27 cellular contexts compared by ENCODE assay signal in the genomic region with DNA sequence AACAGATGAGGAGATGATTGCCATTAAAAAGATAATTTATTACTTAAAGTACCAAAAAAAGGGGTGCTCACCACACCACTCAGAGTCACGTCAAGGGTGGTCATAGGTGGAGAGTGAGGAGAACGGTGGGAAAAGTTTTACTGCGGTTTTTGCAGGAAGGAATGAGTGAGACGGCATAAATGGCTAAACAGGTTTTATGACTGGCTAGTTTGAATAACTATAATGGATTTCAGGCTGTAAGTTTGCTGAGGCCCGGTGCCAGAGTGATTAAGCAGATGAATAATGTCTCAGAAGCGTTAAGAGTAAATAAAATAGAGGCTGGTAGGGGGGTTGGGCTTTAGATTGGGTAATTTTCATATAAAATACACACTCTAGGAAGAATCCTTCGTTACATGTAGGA.
DNase-seq lines count a peak whose midpoint lies in the region; ATAC-seq and TF ChIP-seq lines count a peak whose summit lies in the region.
"Had no signal": no experiment of that assay in that cellular context is flagged by ENCODE, and none has a peak within 500 bp of the region (broad histone marks: within the 10 kb centered on the region; RNA-seq: fewer than 3 reads in every experiment).

No MANE protein-coding gene starts in this region.

- no TSS peak for BruUV-seq in PC-3 (replicated peaks; lab: Mats Ljungman, UMichigan)

- POLR2A ChIA-PET in PC-3 (lab: Charles Lee; ENCODE audit: unreplicated experiment): no interaction called here

- no peak overlapping the region for H3K27ac ChIP-seq in GM23338 (ENCODE audit: low read depth)
- H3K27ac ChIP-seq in PC-3 (ENCODE audit: low read length): peak overlapping the region; percentile 90
- no peak overlapping the region for H3K27ac ChIP-seq in WERI-Rb-1
- H3K27ac ChIP-seq: heart right ventricle, upper lobe of left lung had no signal

- H3K9me2 ChIP-seq in GM23338 (ENCODE audit: insufficient read depth) (no peaks in the 10 kb centered on the region), PC-3 (replicated peaks; ENCODE audit: low read length) (no peaks in the 10 kb centered on the region)

- H3K4me1 ChIP-seq in GM23338 (ENCODE audit: insufficient read depth) (peaks cover 9% of the 10 kb centered on the region), PC-3 (ENCODE audit: insufficient read depth, low read length) (peaks cover 23% of the 10 kb centered on the region)
- H3K4me1 ChIP-seq: HAP-1, heart right ventricle, upper lobe of left lung had no signal

- H3K4me3 ChIP-seq in GM23338 (no peak overlapping the region), MG63 (no peak overlapping the region), PC-3 (ENCODE audit: low read length) (no peak overlapping the region), WERI-Rb-1 (ENCODE audit: low read depth, low read length) (no peak overlapping the region)
- H3K4me3 ChIP-seq: HAP-1, heart right ventricle, upper lobe of left lung had no signal

- ATAC-seq in GM23338 (no peak), PC-3 (peak; percentile 98), esophagus mucosa (peak; percentile 37), HG03565 (IDR thresholded peaks at IDR 0.05; ENCODE audit: unreplicated experiment) (no peak)
- ATAC-seq: heart right ventricle; HepG2; stimulated activated naive B cell treated with anti-CD40 and anti-IgM and Interleukin-4, amounts not matched to agents 10 μg/mL and 1 μg/mL and 100 μg/mL, for 72 hours had no signal

- intact Hi-C loops in PC-3 (cut with micrococcal nuclease): loop anchor here (5.0 kb wide), 1 partner anchor 135 kb away; no protein-coding TSS in a partner anchor

- CTCF ChIA-PET in PC-3 (lab: Charles Lee): no interaction called here

- H3K36me3 ChIP-seq in GM23338 (ENCODE audit: insufficient read depth) (no peaks in the 10 kb centered on the region), MG63 (no peaks in the 10 kb centered on the region), PC-3 (ENCODE audit: low read depth, low read length) (no peaks in the 10 kb centered on the region), WERI-Rb-1 (no peaks in the 10 kb centered on the region)
- H3K36me3 ChIP-seq: HAP-1, heart right ventricle, upper lobe of left lung had no signal

- H3K9ac ChIP-seq in PC-3 (ENCODE audit: low read length): peak overlapping the region; percentile 60

- TF ChIP-seq CTCF in GM23338 (conservative IDR thresholded peaks at IDR 0.05; ENCODE audit: low read depth in 2 of 2) (no peak), PC-3 (conservative IDR thresholded peaks at IDR 0.05; ENCODE audit: low read depth, low read length) (no peak), WERI-Rb-1 (IDR thresholded peaks at IDR 0.05; ENCODE audit: low read depth, low read length) (no peak)

- DNase-seq in GM23338 (ENCODE audit: low spot score) (no peak), MG63 (peak; percentile 32), PC-3 (peak; percentile 98), WERI-Rb-1 (no peak), NOMO-1 (lab: John Stamatoyannopoulos, UW; ENCODE audit: unreplicated experiment in 2 of 2) (no peak)
- DNase-seq: activated CD4-positive, alpha-beta T cell treated with anti-CD3 and anti-CD28 coated beads, Interleukin-2, amount 50 U/mL, for 4 hours; activated naive CD4-positive, alpha-beta T cell treated with anti-CD3 and anti-CD28 coated beads for 36 hours; amniotic stem cell; C1 segment of cervical spinal cord; effector CD4-positive, alpha-beta T cell; EL; foreskin melanocyte; heart right ventricle; Kasumi-1; kidney glomerular epithelial cell; NCI-H1048; NCI-H1694; NCI-H82; SHP77 treated with DMSO at 0.1 percent for 48 hours; stimulated activated CD4-positive, alpha-beta T cell treated with anti-CD3 and anti-CD28 coated beads, Interleukin-15, amount 100 ng/mL, for 24 hours; stimulated activated naive B cell treated with anti-CD40 and anti-IgM and Interleukin-4, amounts not matched to agents 10 μg/mL and 1 μg/mL and 100 μg/mL, for 72 hours; upper lobe of left lung had no signal

- H3K9me3 Mint-ChIP-seq in GM23338: no peaks in the 10 kb centered on the region
- H3K9me3 Mint-ChIP-seq: nephron; stimulated activated naive B cell treated with anti-CD40 and anti-IgM and Interleukin-4, amounts not matched to agents 10 μg/mL and 1 μg/mL and 100 μg/mL, for 72 hours had no signal

- H3K27ac Mint-ChIP-seq in GM23338: peak overlapping the region; percentile 26; the same call in 1 of the 2 replicates
- H3K27ac Mint-ChIP-seq: activated naive CD4-positive, alpha-beta T cell treated with anti-CD3 and anti-CD28 coated beads for 36 hours; nephron; stimulated activated naive B cell treated with anti-CD40 and anti-IgM and Interleukin-4, amounts not matched to agents 10 μg/mL and 1 μg/mL and 100 μg/mL, for 72 hours had no signal

- H4K20me1 ChIP-seq in GM23338 (replicated peaks; ENCODE audit: insufficient read depth): no peaks in the 10 kb centered on the region
- H4K20me1 ChIP-seq in PC-3 (ENCODE audit: low read length): no peaks in the 10 kb centered on the region

- no peaks in the 10 kb centered on the region for H3K27me3 ChIP-seq in GM23338 (ENCODE audit: insufficient read depth)
- no peaks in the 10 kb centered on the region for H3K27me3 ChIP-seq in MG63
- no peaks in the 10 kb centered on the region for H3K27me3 ChIP-seq in PC-3 (ENCODE audit: low read length)
- H3K27me3 ChIP-seq in WERI-Rb-1 (ENCODE audit: insufficient read depth, low read depth, severe bottlenecking): no peaks in the 10 kb centered on the region
- H3K27me3 ChIP-seq: heart right ventricle, upper lobe of left lung had no signal

- H3F3A ChIP-seq in GM23338 (replicated peaks; ENCODE audit: low read depth): no peaks in the 10 kb centered on the region
- H3F3A ChIP-seq in PC-3 (ENCODE audit: low read length, unreplicated experiment): no peaks in the 10 kb centered on the region

- H3K9me3 ChIP-seq in MG63 (no peaks in the 10 kb centered on the region), PC-3 (ENCODE audit: low read length) (no peaks in the 10 kb centered on the region), WERI-Rb-1 (ENCODE audit: severe bottlenecking) (no peaks in the 10 kb centered on the region)
- H3K9me3 ChIP-seq: HAP-1, upper lobe of left lung had no signal

- H3K4me2 ChIP-seq in GM23338 (no peak overlapping the region), PC-3 (ENCODE audit: low read length) (peak overlapping the region; percentile 55)

- no peaks in the 10 kb centered on the region for H3K27me3 Mint-ChIP-seq in GM23338 (ENCODE audit: insufficient read depth, low read depth, poor library complexity)
- H3K27me3 Mint-ChIP-seq: stimulated activated naive B cell treated with anti-CD40 and anti-IgM and Interleukin-4, amounts not matched to agents 10 μg/mL and 1 μg/mL and 100 μg/mL, for 72 hours had no signal

- H3K36me3 Mint-ChIP-seq in GM23338 (ENCODE audit: low read depth): no peaks in the 10 kb centered on the region
- H3K36me3 Mint-ChIP-seq: stimulated activated naive B cell treated with anti-CD40 and anti-IgM and Interleukin-4, amounts not matched to agents 10 μg/mL and 1 μg/mL and 100 μg/mL, for 72 hours had no signal

- peak overlapping the region; percentile 66; the same call in 1 of the 2 replicates for H2AFZ ChIP-seq in GM23338
- no peak overlapping the region for H2AFZ ChIP-seq in PC-3 (ENCODE audit: low read length)

- no peaks in the 10 kb centered on the region for H3K79me2 ChIP-seq in GM23338 (replicated peaks; ENCODE audit: insufficient read depth)
- H3K79me2 ChIP-seq in PC-3 (ENCODE audit: low read length): no peaks in the 10 kb centered on the region

- H3K4me1 Mint-ChIP-seq in GM23338: peaks cover 3% of the 10 kb centered on the region
- H3K4me1 Mint-ChIP-seq: nephron; stimulated activated naive B cell treated with anti-CD40 and anti-IgM and Interleukin-4, amounts not matched to agents 10 μg/mL and 1 μg/mL and 100 μg/mL, for 72 hours had no signal

- no peak overlapping the region for H3K4me3 Mint-ChIP-seq in GM23338
- H3K4me3 Mint-ChIP-seq: activated naive CD4-positive, alpha-beta T cell treated with anti-CD3 and anti-CD28 coated beads for 36 hours; nephron; stimulated activated naive B cell treated with anti-CD40 and anti-IgM and Interleukin-4, amounts not matched to agents 10 μg/mL and 1 μg/mL and 100 μg/mL, for 72 hours had no signal

TF ChIP-seq in GM23338, 12 proteins besides CTCF, POLR2A, EP300 and RAD21 (continues in another document):
- TF ChIP-seq CREB1 (CRISPR knock-in tag; IDR thresholded peaks at IDR 0.05; ENCODE audit: low read depth) (no peak), POLR2AphosphoS5 (IDR thresholded peaks at IDR 0.05; ENCODE audit: low read depth) (no peak), ZNF114 (CRISPR knock-in tag; IDR thresholded peaks at IDR 0.05) (no peak)

Comparison
In these comparisons a context has a peak if more than half of its experiments do, and no peak if none do; other contexts are left out.
1. ATAC-seq: peak in PC-3 (single experiment) and esophagus mucosa (single experiment); none in GM23338 (single experiment) and HG03565 (single experiment).
2. DNase-seq: peak in MG63 (single experiment) and PC-3 (single experiment); none in GM23338 (single experiment), WERI-Rb-1 (single experiment) and NOMO-1 (0 of 2).